Comparison of ENCODE assay signal across 16 cellular contexts in the genomic region with DNA sequence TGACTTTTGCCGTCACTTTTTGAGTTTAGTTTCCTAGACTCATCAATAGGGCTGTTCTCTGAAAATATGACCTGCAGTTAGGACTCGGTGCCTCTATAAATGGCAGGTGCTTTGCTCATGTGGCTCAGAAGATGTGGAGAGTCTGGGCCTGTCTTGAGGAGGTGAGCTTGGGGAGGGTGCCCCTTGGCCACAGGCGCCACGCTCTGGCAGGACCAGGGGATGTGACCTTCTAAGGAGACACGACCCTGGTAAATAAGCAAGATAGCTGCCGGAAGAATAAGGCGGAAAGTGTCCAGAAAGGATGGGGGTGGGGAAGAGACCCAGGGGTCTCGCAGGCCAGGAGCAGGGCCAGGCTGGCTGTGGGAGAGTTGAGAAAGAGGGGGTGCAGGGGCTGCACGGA. TPM values are rescaled to one million over a fixed set of nuclear protein-coding genes. Genes with fewer than 3 reads are reported as not detected.
A peak's percentile ranks its signal among the peaks of the same experiment; 100 is the strongest.
DNase-seq lines count a peak whose midpoint lies in the region; ATAC-seq, FAIRE-seq and TF ChIP-seq lines count a peak whose summit lies in the region.
"Had no signal": no experiment of that assay in that cellular context is flagged by ENCODE, and none has a peak within 500 bp of the region (broad histone marks: within the 10 kb centered on the region; RNA-seq: fewer than 3 reads in every experiment).

No MANE protein-coding gene starts in this region.

- H3K4me1 Mint-ChIP-seq in endodermal cell (peaks cover 9% of the 10 kb centered on the region), nephron (peaks cover 10% of the 10 kb centered on the region), type B pancreatic cell (ENCODE audit: unreplicated experiment) (peaks cover 4% of the 10 kb centered on the region)

- WGBS in right cardiac atrium, result 87% methylated on average over 9 of the region's 9 CpGs
- 93 to 97% methylated on average over 7 to 8 of the region's 9 CpGs for WGBS in endodermal cell (ENCODE audit: insufficient coverage in 1 of 2, insufficient read length in 1 of 2), 2 experiments
- WGBS in small intestine, 3 donors, result 85 to 89% (median 89%) methylated on average over 9 of the region's 9 CpGs

- H3K27me3 Mint-ChIP-seq in endodermal cell (ENCODE audit: insufficient read depth) (peaks cover 16% of the 10 kb centered on the region), nephron (ENCODE audit: low read depth) (peaks cover 22% of the 10 kb centered on the region), type B pancreatic cell (peaks cover 11% of the 10 kb centered on the region)
- H3K27me3 Mint-ChIP-seq: B cell had no signal

- H3K27ac Mint-ChIP-seq in endodermal cell (no peak overlapping the region), nephron (no peak overlapping the region), type B pancreatic cell (peak overlapping the region; percentile 31)
- H3K27ac Mint-ChIP-seq: B cell, CD14-positive monocyte, GM23338 had no signal

- no peak for TF ChIP-seq CTCF in endodermal cell (conservative IDR thresholded peaks at IDR 0.05)
- no peak for TF ChIP-seq CTCF in nephron (IDR thresholded peaks at IDR 0.05; ENCODE audit: unreplicated experiment in 3 of 3)
- no peak for TF ChIP-seq CTCF in type B pancreatic cell (conservative IDR thresholded peaks at IDR 0.05)
- no peak for TF ChIP-seq CTCF in foreskin fibroblast (IDR thresholded peaks at IDR 0.05; ENCODE audit: low read depth, low read length)
- no peak for TF ChIP-seq CTCF in uterus (IDR thresholded peaks at IDR 0.05)

- H3K9ac ChIP-seq in endodermal cell (ENCODE audit: extremely low read depth, low read length, poor library complexity, severe bottlenecking), result no peak overlapping the region

- no peak for TF ChIP-seq POLR2A in uterus (IDR thresholded peaks at IDR 0.05)

- no peaks in the 10 kb centered on the region for H3K36me3 Mint-ChIP-seq in endodermal cell (ENCODE audit: low read depth)
- H3K36me3 Mint-ChIP-seq in nephron (ENCODE audit: low read depth), result no peaks in the 10 kb centered on the region
- H3K36me3 Mint-ChIP-seq in type B pancreatic cell, result no peaks in the 10 kb centered on the region
- H3K36me3 Mint-ChIP-seq: CD14-positive monocyte had no signal

- H3K9me3 ChIP-seq in right cardiac atrium (ENCODE audit: control insufficient read depth, low read length) (no peaks in the 10 kb centered on the region), endodermal cell (ENCODE audit: control insufficient read depth, low read length) (no peaks in the 10 kb centered on the region), small intestine (ENCODE audit: control insufficient read depth, low read depth) (no peaks in the 10 kb centered on the region), uterus (no peaks in the 10 kb centered on the region)

- H3K9me3 Mint-ChIP-seq in endodermal cell, result no peaks in the 10 kb centered on the region
- no peaks in the 10 kb centered on the region for H3K9me3 Mint-ChIP-seq in nephron
- H3K9me3 Mint-ChIP-seq in type B pancreatic cell, result no peaks in the 10 kb centered on the region
- H3K9me3 Mint-ChIP-seq: GM23338 had no signal

- FAIRE-seq in small intestine (lab: Jason Lieb, UNC), result no peak
- FAIRE-seq: A204.1, GM12878 had no signal

- H3K4me3 ChIP-seq in right cardiac atrium (ENCODE audit: low read length) (no peak overlapping the region), endodermal cell (ENCODE audit: low read length) (no peak overlapping the region), small intestine (ENCODE audit: low read depth in 1 of 2, low read length in 2 of 2) (no peak overlapping the region), foreskin fibroblast (ENCODE audit: low read depth in 1 of 2, low read length in 2 of 2) (no peak overlapping the region), uterus (no peak overlapping the region)
- H3K4me3 ChIP-seq: GM12878, GM23338 had no signal

- intact Hi-C loops in cardiac septum (cut with DNase I) (loop anchor here (10.0 kb wide), 1 partner anchor 232 kb away; no protein-coding TSS in a partner anchor), right cardiac atrium (cut with DNase I) (loop anchor here in 2 of 4 donors (10.0 kb wide), 2 partner anchors 52 to 242 kb away; no protein-coding TSS in a partner anchor), uterus (cut with DNase I; ENCODE audit: low total_unique reads) (no loop called here)

- H3K36me3 ChIP-seq in endodermal cell (ENCODE audit: control insufficient read depth, insufficient read depth, low read length) (no peaks in the 10 kb centered on the region), small intestine (ENCODE audit: control insufficient read depth in 2 of 2, insufficient read depth in 2 of 2, low read length in 2 of 2) (no peaks in the 10 kb centered on the region), uterus (no peaks in the 10 kb centered on the region)

- H3K4me1 ChIP-seq in right cardiac atrium (ENCODE audit: control insufficient read depth, insufficient read depth, low read length), result no peaks in the 10 kb centered on the region
- H3K4me1 ChIP-seq in endodermal cell (ENCODE audit: control insufficient read depth, insufficient read depth, low read length), result peaks cover 5% of the 10 kb centered on the region
- H3K4me1 ChIP-seq in small intestine (ENCODE audit: control insufficient read depth in 2 of 2, insufficient read depth in 1 of 2, low read depth in 1 of 2, low read length in 1 of 2), result no peaks in the 10 kb centered on the region
- no peaks in the 10 kb centered on the region for H3K4me1 ChIP-seq in uterus

- no peak overlapping the region for H3K27ac ChIP-seq in right cardiac atrium (ENCODE audit: low read length)
- no peak overlapping the region for H3K27ac ChIP-seq in endodermal cell (ENCODE audit: low read depth, low read length)
- H3K27ac ChIP-seq in small intestine (ENCODE audit: low read depth in 1 of 2, low read length in 1 of 2), result no peak overlapping the region
- no peak overlapping the region for H3K27ac ChIP-seq in uterus

- H3K4me3 Mint-ChIP-seq in endodermal cell (no peak overlapping the region), nephron (peak overlapping the region in 2 of 3 experiments; percentile 19 to 45), type B pancreatic cell (no peak overlapping the region)
- H3K4me3 Mint-ChIP-seq: B cell, CD14-positive monocyte, GM23338 had no signal

- ATAC-seq in right cardiac atrium, result no peak
- ATAC-seq: GM12878, GM23338 had no signal

- DNase-seq in cardiac septum (ENCODE audit: low spot score) (peak; percentile 47), right cardiac atrium (no peak), endodermal cell (peak; percentile 34), type B pancreatic cell (ENCODE audit: extremely low spot score, unreplicated experiment) (no peak), small intestine (no peak), foreskin fibroblast (no peak), uterus (no peak)
- DNase-seq: Calu3, DMS 273 treated with DMSO at 0.1 percent for 48 hours, H7 had no signal

- no peaks in the 10 kb centered on the region for H3K27me3 ChIP-seq in right cardiac atrium (ENCODE audit: control insufficient read depth, insufficient read depth)
- peaks cover 9% of the 10 kb centered on the region for H3K27me3 ChIP-seq in endodermal cell (ENCODE audit: control insufficient read depth, insufficient read depth, low read length, poor library complexity, severe bottlenecking)
- H3K27me3 ChIP-seq in small intestine (ENCODE audit: control insufficient read depth in 2 of 2, insufficient read depth in 2 of 2, low read length in 2 of 2), result no peaks in the 10 kb centered on the region
- H3K27me3 ChIP-seq in uterus, result no peaks in the 10 kb centered on the region

RNA-seq across cellular contexts. Expression of gene TMEM242, which starts 46.6 kb away (rescaled TPM):
- 18.9 TPM for total RNA-seq in cardiac septum
- total RNA-seq in right cardiac atrium, result 10 to 100 TPM; 11.5 to 14.8 (median 13.8) TPM
- 12.3 TPM for polyA plus RNA-seq in right cardiac atrium
- 10 to 100 TPM; 10.8 to 11.7 TPM for total RNA-seq in endodermal cell
- polyA plus RNA-seq in endodermal cell (2013, experiment 1 of 2), result 9.6 TPM
- 7.7 TPM for polyA plus RNA-seq in endodermal cell (2013, experiment 2 of 2)
- 10.1 and 11.7 TPM in 2 replicates for total RNA-seq in type B pancreatic cell (ENCODE audit: low replicate concordance)
- polyA plus RNA-seq in small intestine, result 1 to 10 TPM; 3.8 to 7.5 (median 3.8) TPM
- 10 to 100 TPM in 3 of 4 donors, 1 to 10 TPM in 1; 3.3 to 14.2 (median 11.8) TPM for total RNA-seq in uterus

Comparison
In these comparisons a context has a peak if more than half of its experiments do, and no peak if none do; other contexts are left out.
1. DNase-seq: peak in cardiac septum (single experiment) and endodermal cell (single experiment); none in right cardiac atrium (0 of 3), type B pancreatic cell (single experiment), small intestine (single experiment), foreskin fibroblast (0 of 2) and uterus (0 of 2).
2. H3K4me3 Mint-ChIP-seq: peak in nephron (2 of 3); none in endodermal cell (single experiment) and type B pancreatic cell (single experiment).